7 cellular contexts compared by ENCODE assay signal in the genomic region with DNA sequence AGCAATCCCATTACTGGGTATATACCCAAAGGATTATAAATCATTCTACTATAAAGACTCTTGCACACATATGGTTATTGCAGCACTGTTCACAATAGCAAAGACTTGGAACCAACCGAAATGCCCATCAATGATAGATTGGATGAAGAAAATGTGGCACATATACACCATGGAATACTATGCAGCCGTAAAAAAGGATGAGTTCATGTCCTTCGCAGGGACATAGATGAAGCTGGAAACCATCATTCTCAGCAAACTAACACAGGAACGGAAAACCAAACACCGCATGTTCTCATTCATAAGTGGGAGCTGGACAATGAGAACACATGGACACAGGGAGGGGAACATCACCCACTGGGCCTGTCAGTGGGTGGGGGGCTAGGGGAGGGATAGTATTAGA. TPM values are rescaled to one million over a fixed set of nuclear protein-coding genes. Genes with fewer than 3 reads are reported as not detected.
"Had no signal": no experiment of that assay in that cellular context is flagged by ENCODE, and none has a peak within 500 bp of the region (broad histone marks: within the 10 kb centered on the region; RNA-seq: fewer than 3 reads in every experiment).

No MANE protein-coding gene starts in this region.

RNA-seq across cellular contexts. Expression of a gene that starts 2.9 kb away (rescaled TPM):
- total RNA-seq: GM23248, GM23338, H1, H4, H7, H9, HFFc6 had no signal
- polyA plus RNA-seq: GM23248, GM23338, H1 had no signal

RNA-seq across cellular contexts. Expression of a gene that starts 18.4 kb away (rescaled TPM):
- total RNA-seq: GM23248, GM23338, H1, H4, H7, H9, HFFc6 had no signal
- polyA plus RNA-seq: GM23248, GM23338, H1 had no signal

RNA-seq across cellular contexts. Expression of a gene that starts 57.3 kb away (rescaled TPM):
- total RNA-seq: GM23248, GM23338, H1, H7, H9, HFFc6 had no signal
- polyA plus RNA-seq: GM23248, GM23338, H1 had no signal
